1 cellular context compared by ENCODE assay signal in genomic region chr2:181891966-181892794, GRCh38.
TF ChIP-seq lines count a peak whose summit lies in the region.

No MANE protein-coding gene starts in this region.

TF ChIP-seq in K562, 482 proteins besides CTCF, POLR2A, EP300 and RAD21 (continued from another document and continues in another):
- no peak for TF ChIP-seq RREB1 (CRISPR knock-in tag; IDR thresholded peaks at IDR 0.05)
- TF ChIP-seq HDAC2 (IDR thresholded peaks at IDR 0.05): no peak
- TF ChIP-seq PREB (CRISPR knock-in tag; IDR thresholded peaks at IDR 0.05): no peak
- TF ChIP-seq ZNF699 (CRISPR knock-in tag; IDR thresholded peaks at IDR 0.05; ENCODE audit: insufficient replicate concordance): no peak
- TF ChIP-seq BCOR (IDR thresholded peaks at IDR 0.05): peak; percentile 34; the same call in 1 of the 2 replicates
- no peak for TF ChIP-seq HBP1 (CRISPR knock-in tag; IDR thresholded peaks at IDR 0.05)
- peak; percentile 57 for TF ChIP-seq CHD2 (IDR thresholded peaks at IDR 0.05; ENCODE audit: low read depth, low read length)
- no peak for TF ChIP-seq MCM7 (IDR thresholded peaks at IDR 0.05)
- TF ChIP-seq RHOXF2B (CRISPR knock-in tag; conservative IDR thresholded peaks at IDR 0.05): no peak
- peak; percentile 35 for TF ChIP-seq PRDM10 (IDR thresholded peaks at IDR 0.05; ENCODE audit: partially characterized antibody)
- 0 out of 2 replicates have a peak, but pooled peaks have one; percentile 24 for TF ChIP-seq ZBTB7A (IDR thresholded peaks at IDR 0.05; ENCODE audit: borderline replicate concordance, control insufficient read depth, low read depth, low read length)
- TF ChIP-seq RNF2 (IDR thresholded peaks at IDR 0.05): peak; percentile 58; the same call in 1 of the 2 replicates
- no peak; a peak in 1 of 4 replicates for TF ChIP-seq KDM4B (IDR thresholded peaks at IDR 0.05; ENCODE audit: borderline replicate concordance in 2 of 2, low read depth in 1 of 2)
- no peak for TF ChIP-seq ZFP30 (CRISPR knock-in tag; IDR thresholded peaks at IDR 0.05; ENCODE audit: borderline replicate concordance)
- TF ChIP-seq HDAC8 (tag; IDR thresholded peaks at IDR 0.05): peak; percentile 47; the same call in 1 of the 2 replicates
- TF ChIP-seq ZNF212 (CRISPR knock-in tag; IDR thresholded peaks at IDR 0.05): no peak
- no peak for TF ChIP-seq KLF16 (IDR thresholded peaks at IDR 0.05)
- no peak for TF ChIP-seq POLR2H (tag; IDR thresholded peaks at IDR 0.05; ENCODE audit: low read depth)
- no peak for TF ChIP-seq TRIM28 (IDR thresholded peaks at IDR 0.05)
- no peak for TF ChIP-seq ASH1L (IDR thresholded peaks at IDR 0.05; ENCODE audit: borderline replicate concordance, low read depth, partially characterized antibody)
- TF ChIP-seq FOXJ2 (tag; IDR thresholded peaks at IDR 0.05): no peak
- TF ChIP-seq TGIF2 (CRISPR knock-in tag; IDR thresholded peaks at IDR 0.05): no peak; the same call in 1 of the 2 replicates
- no peak for TF ChIP-seq RNF219 (CRISPR knock-in tag; IDR thresholded peaks at IDR 0.05)
- TF ChIP-seq MAZ (CRISPR knock-in tag; conservative IDR thresholded peaks at IDR 0.05 in 1 of 2, IDR thresholded peaks at IDR 0.05 in 1 of 2): peak; percentile 74 to 75
- TF ChIP-seq EHMT2 (IDR thresholded peaks at IDR 0.05): no peak
- no peak for TF ChIP-seq PTRF (tag; IDR thresholded peaks at IDR 0.05)
- TF ChIP-seq KHSRP (IDR thresholded peaks at IDR 0.05): no peak
- TF ChIP-seq HNRNPUL1 (IDR thresholded peaks at IDR 0.05; ENCODE audit: low read length): no peak
- TF ChIP-seq ZNF197 (CRISPR knock-in tag; IDR thresholded peaks at IDR 0.05; ENCODE audit: low read depth): no peak
- TF ChIP-seq TRIM24 (IDR thresholded peaks at IDR 0.05): 0 out of 4 replicates have a peak, but pooled peaks of 1 of the 2 experiments have one; percentile 9
- TF ChIP-seq RBBP5 (IDR thresholded peaks at IDR 0.05; ENCODE audit: borderline replicate concordance, insufficient read depth, low read length, poor library complexity, severe bottlenecking): peak; percentile 91
- TF ChIP-seq ZBTB26 (CRISPR knock-in tag; IDR thresholded peaks at IDR 0.05): no peak
- TF ChIP-seq ZNF780A (CRISPR knock-in tag; IDR thresholded peaks at IDR 0.05): no peak
- no peak for TF ChIP-seq FUS (optimal IDR thresholded peaks at IDR 0.05; ENCODE audit: low read depth, low read length)
- no peak for TF ChIP-seq THRAP3 (IDR thresholded peaks at IDR 0.05; ENCODE audit: borderline replicate concordance)
- TF ChIP-seq ATF1 (CRISPR knock-in tag; IDR thresholded peaks at IDR 0.05): no peak
- peak; percentile 73 for TF ChIP-seq ATF1 (tag; IDR thresholded peaks at IDR 0.05)
- no peak for TF ChIP-seq ZNF121 (CRISPR knock-in tag; conservative IDR thresholded peaks at IDR 0.05)
- no peak for TF ChIP-seq CREB3 (tag; conservative IDR thresholded peaks at IDR 0.05; ENCODE audit: low read depth)
- TF ChIP-seq YY1 (IDR thresholded peaks at IDR 0.05; ENCODE audit: borderline replicate concordance in 1 of 3, control insufficient read depth in 1 of 3, extremely low read depth in 1 of 3, insufficient read depth in 3 of 3, insufficient read length in 1 of 3, insufficient replicate concordance in 2 of 3, low read depth in 1 of 3, low read length in 2 of 3): no peak
- TF ChIP-seq TAF7 (tag; IDR thresholded peaks at IDR 0.05): 0 out of 2 replicates have a peak, but pooled peaks have one; percentile 33
- TF ChIP-seq ZNF830 (CRISPR knock-in tag; IDR thresholded peaks at IDR 0.05): 0 out of 2 replicates have a peak, but pooled peaks have one; percentile 46
- no peak for TF ChIP-seq PHB (CRISPR knock-in tag; IDR thresholded peaks at IDR 0.05)
- no peak for TF ChIP-seq HMBOX1 (IDR thresholded peaks at IDR 0.05)
- TF ChIP-seq CXXC5 (CRISPR knock-in tag; IDR thresholded peaks at IDR 0.05): peak; percentile 68
- TF ChIP-seq HDAC3 (IDR thresholded peaks at IDR 0.05; ENCODE audit: borderline replicate concordance, partially characterized antibody): no peak
- no peak for TF ChIP-seq ZNF717 (CRISPR knock-in tag; IDR thresholded peaks at IDR 0.05)
